Comparison of ENCODE assay signal across 8 cellular contexts in the genomic region with DNA sequence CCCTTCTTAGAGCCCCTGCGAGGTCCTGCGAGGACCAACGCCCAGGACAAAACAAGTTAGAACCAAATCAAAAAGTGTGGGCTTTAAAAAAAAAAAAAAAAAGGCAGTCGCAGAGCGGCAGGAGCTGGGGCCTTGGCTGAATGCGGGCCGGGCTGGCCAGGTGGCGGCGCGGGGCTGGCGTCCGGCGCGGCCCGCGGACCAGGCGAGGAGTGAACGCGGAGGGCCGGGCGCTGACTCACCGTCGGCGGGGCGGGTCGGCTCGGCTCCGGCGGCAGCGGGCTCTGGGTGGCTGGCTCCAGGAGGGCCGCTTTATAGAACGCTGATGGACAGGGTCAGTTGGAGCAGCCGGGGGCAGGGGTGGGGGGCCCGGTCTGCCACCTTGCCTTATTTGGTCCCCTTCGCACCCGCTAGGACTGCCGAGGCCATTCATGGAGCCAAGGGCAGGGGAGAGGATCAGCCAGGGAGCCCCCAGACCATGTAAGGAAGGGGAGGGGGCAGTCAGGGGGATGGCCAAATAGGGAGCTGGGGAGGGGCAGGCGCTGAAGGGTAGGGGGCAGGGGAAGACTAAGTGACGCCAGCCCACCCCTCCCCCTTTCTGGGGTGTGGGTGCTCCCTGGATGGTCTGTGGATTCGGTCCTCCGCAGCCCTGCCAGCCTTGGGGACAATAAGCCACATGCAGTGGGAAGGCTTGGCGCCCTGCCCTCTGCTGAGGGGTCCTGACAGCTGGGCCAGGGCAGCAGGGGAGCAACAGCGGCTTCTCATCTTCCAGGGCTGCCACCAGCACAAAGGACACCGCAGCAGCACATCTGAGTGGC. TPM values are rescaled to one million over a fixed set of nuclear protein-coding genes. Genes with fewer than 3 reads are reported as not detected.
A peak's percentile ranks its signal among the peaks of the same experiment; 100 is the strongest.
DNase-seq lines count a peak whose midpoint lies in the region; TF ChIP-seq lines count a peak whose summit lies in the region.

A gene (minus strand): TSS at position 283 of the 815 bp plus-strand sequence. CDS start 741 bp downstream, outside the sequence.

- no peak within 1 kb of the TSS for H3K9ac ChIP-seq in fibroblast of lung (ENCODE audit: insufficient read depth, low read length)

- H3K27ac Mint-ChIP-seq in nephron progenitor cell = no peak within 1 kb of the TSS

- no peak within 1 kb of the TSS for H3K27ac ChIP-seq in fibroblast of lung (ENCODE audit: insufficient read depth, low read length)

- no peaks in the 10 kb centered on the region for H4K20me1 ChIP-seq in fibroblast of lung (ENCODE audit: control insufficient read depth, extremely low read depth, insufficient read depth, low read length)

- H3K4me3 Mint-ChIP-seq in nephron progenitor cell = peak within 1 kb of the TSS; percentile 64

- H3K4me2 ChIP-seq in fibroblast of lung (ENCODE audit: extremely low read depth, insufficient read depth, low read length) = peak within 1 kb of the TSS; percentile 62

- DNase-seq in AG09309 (ENCODE audit: low read depth) (no peak), NCI-H69 (lab: John Stamatoyannopoulos, UW) (peak; percentile 66), fibroblast of lung (ENCODE audit: low read depth in 2 of 2) (peak; percentile 39 to 67), nephron progenitor cell (peak; percentile 77), NCI-H2107 (lab: John Stamatoyannopoulos, UW) (no peak), NCI-H345 treated with DMSO at 0.1 percent for 48 hours (lab: John Stamatoyannopoulos, UW; ENCODE audit: unreplicated experiment) (no peak), NCI-H748 treated with DMSO at 0.1 percent for 48 hours (lab: John Stamatoyannopoulos, UW) (no peak), SW480 (ENCODE audit: low spot score) (no peak)

- H3K27me3 ChIP-seq in fibroblast of lung (ENCODE audit: control insufficient read depth, insufficient read depth, low read length) = peaks cover 26% of the 10 kb centered on the region

- no peaks in the 10 kb centered on the region for H3K9me3 Mint-ChIP-seq in nephron progenitor cell

- H3K4me3 ChIP-seq in AG09309 (ENCODE audit: control insufficient read depth, low read depth, low read length) (peak within 1 kb of the TSS; percentile 37), fibroblast of lung (replicated peaks in 1 of 4; ENCODE audit: control extremely low read depth in 1 of 4, insufficient read depth in 1 of 4, low read depth in 3 of 4, low read length in 4 of 4) (peak within 1 kb of the TSS in 1 of 4 experiments; percentile 39)

- H3K79me2 ChIP-seq in fibroblast of lung (ENCODE audit: control insufficient read depth, insufficient read depth, low read length) = no peaks in the 10 kb centered on the region

- TF ChIP-seq CTCF in AG09309 (IDR thresholded peaks at IDR 0.05; ENCODE audit: control insufficient read depth, insufficient read depth, low read depth, low read length, missing control alignments) (peak; percentile 19), fibroblast of lung (conservative IDR thresholded peaks at IDR 0.05 in 1 of 2, IDR thresholded peaks at IDR 0.05 in 1 of 2; ENCODE audit: low read depth in 1 of 2, low read length in 2 of 2) (no peak), nephron progenitor cell (IDR thresholded peaks at IDR 0.05) (no peak)

- H3K9me3 ChIP-seq in fibroblast of lung (ENCODE audit: control insufficient read depth, insufficient read depth, low read depth, low read length) = no peaks in the 10 kb centered on the region

- H3K36me3 Mint-ChIP-seq in nephron progenitor cell (ENCODE audit: low read depth) = peaks cover 10% of the 10 kb centered on the region

- H3K4me1 ChIP-seq in fibroblast of lung (ENCODE audit: control insufficient read depth, extremely low read depth, insufficient read depth, low read length) = no peaks in the 10 kb centered on the region

- peaks cover 22% of the 10 kb centered on the region for H3K27me3 Mint-ChIP-seq in nephron progenitor cell (ENCODE audit: low read depth, poor library complexity)

- peaks cover 38% of the 10 kb centered on the region for H3K4me1 Mint-ChIP-seq in nephron progenitor cell

- no peak within 1 kb of the TSS for H2AFZ ChIP-seq in fibroblast of lung (ENCODE audit: low read length)

- H3K36me3 ChIP-seq in fibroblast of lung (ENCODE audit: control insufficient read depth, insufficient read depth, low read length) = no peaks in the 10 kb centered on the region

RNA-seq across cellular contexts. Expression of the gene that starts here (rescaled TPM):
- total RNA-seq in fibroblast of lung = 0.33 TPM in 1 of 2 replicates, not detected in the other
- 0.36 and 0.68 TPM in 2 replicates for polyA plus RNA-seq in fibroblast of lung
- 0.09 TPM in 1 of 2 replicates, not detected in the other for polyA plus RNA-seq in fibroblast of lung (2012)
- not detected in 2 replicates for polyA minus RNA-seq in fibroblast of lung (ENCODE audit: low replicate concordance)

Comparison
In these comparisons a context has a peak if more than half of its experiments do, and no peak if none do; other contexts are left out.
1. Peak in DNase-seq and H3K4me2 ChIP-seq in fibroblast of lung; RNA of the gene not detected or under 1 TPM.
2. DNase-seq: peak in NCI-H69 (single experiment) and nephron progenitor cell (single experiment); none in AG09309 (single experiment), NCI-H2107 (single experiment), NCI-H345 treated with DMSO at 0.1 percent for 48 hours (single experiment), NCI-H748 treated with DMSO at 0.1 percent for 48 hours (single experiment) and SW480 (single experiment).